ENCODE assay signal across 2 cellular contexts in genomic region chrX:508821-509220, GRCh38.
DNase-seq lines count a peak whose midpoint lies in the region; ATAC-seq, FAIRE-seq and TF ChIP-seq lines count a peak whose summit lies in the region.
"Not testable (repeated sequence)": the region's sequence is repeated elsewhere in the genome, so short reads cannot be mapped to it uniquely, and the experiment has no call there.

No MANE protein-coding gene starts in this region.

- not testable (repeated sequence) for H3K4me1 ChIP-seq in HEK293 (ENCODE audit: control insufficient read depth, insufficient read depth, low read length); K562 (replicated peaks in 1 of 2; ENCODE audit: control insufficient read depth in 2 of 2, insufficient read depth in 2 of 2, low read length in 2 of 2)

- WGBS in K562 (ENCODE audit: insufficient coverage, low coverage, missing lambda C conversion rate) = 0% methylated on average over 5 of the region's 5 CpGs

- not testable (repeated sequence) for H2AFZ ChIP-seq in K562 (ENCODE audit: low read depth, low read length)

- not testable (repeated sequence) for H3K9ac ChIP-seq in K562 (ENCODE audit: insufficient read depth in 1 of 2, low read depth in 2 of 2, low read length in 2 of 2)

- in situ Hi-C loops in K562 (cut with MboI) = not testable (repeated sequence)

- not testable (repeated sequence) for H3K9me3 ChIP-seq in HEK293 (ENCODE audit: control insufficient read depth, insufficient read depth, low read depth, low read length); K562 (replicated peaks; ENCODE audit: control insufficient read depth, insufficient read depth, low read depth, low read length)

- CTCF ChIA-PET in HEK293 (lab: Yijun Ruan, JAX); K562 (lab: Yijun Ruan, JAX; ENCODE audit: low intra/inter-chr PET ratio): not testable (repeated sequence)

- H3K36me3 ChIP-seq in HEK293 (ENCODE audit: control insufficient read depth in 2 of 2, insufficient read depth in 1 of 2, low read length in 2 of 2); K562 (ENCODE audit: control insufficient read depth, insufficient read depth, low read length): not testable (repeated sequence)

- H4K20me1 ChIP-seq in K562 (replicated peaks; ENCODE audit: control insufficient read depth, insufficient read depth, low read length) = not testable (repeated sequence)

- H3K4me2 ChIP-seq in K562 (ENCODE audit: insufficient read depth, low read length) = not testable (repeated sequence)

- ATAC-seq in K562 = not testable (repeated sequence)

- H3K27me3 ChIP-seq in K562 (ENCODE audit: control insufficient read depth in 2 of 2, insufficient read depth in 2 of 2, low read length in 2 of 2) = not testable (repeated sequence)

- H3K4me3 ChIP-seq in HEK293 (ENCODE audit: low read depth, low read length); K562: not testable (repeated sequence)

- not testable (repeated sequence) for H3K79me2 ChIP-seq in K562 (ENCODE audit: control insufficient read depth, insufficient read depth, low read length)

- BruUV-seq in K562 (replicated peaks; lab: Mats Ljungman, UMichigan) = not testable (repeated sequence)

- POLR2A ChIA-PET in HEK293 (lab: Yijun Ruan, JAX); K562 (lab: Yijun Ruan, JAX): not testable (repeated sequence)

- TF ChIP-seq POLR2A in K562 (conservative IDR thresholded peaks at IDR 0.05) = not testable (repeated sequence)

- H3K27ac ChIP-seq in HEK293 (ENCODE audit: extremely low read depth, low read depth, low read length); K562 (ENCODE audit: extremely low read depth, low read depth, low read length): not testable (repeated sequence)

- not testable (repeated sequence) for FAIRE-seq in K562 (lab: Jason Lieb, UNC)

- not testable (repeated sequence) for TF ChIP-seq RAD21 in K562 (CRISPR knock-in tag; conservative IDR thresholded peaks at IDR 0.05 in 1 of 2, IDR thresholded peaks at IDR 0.05 in 1 of 2)

- DNase-seq in K562 (ENCODE audit: extremely low read depth in 1 of 4, low spot score in 3 of 4) = not testable (repeated sequence)

- TF ChIP-seq EP300 in K562 (IDR thresholded peaks at IDR 0.05; ENCODE audit: low read length) = not testable (repeated sequence)

- H3K9me1 ChIP-seq in K562 (ENCODE audit: control insufficient read depth, insufficient read depth, low read length) = not testable (repeated sequence)

- intact Hi-C loops in K562 (cut with micrococcal nuclease) = not testable (repeated sequence)

- not testable (repeated sequence) for TF ChIP-seq CTCF in HEK293 (tag by site-specific recombination; IDR thresholded peaks at IDR 0.05); K562 (IDR thresholded peaks at IDR 0.05 in 2 of 3, conservative IDR thresholded peaks at IDR 0.05 in 1 of 3; ENCODE audit: insufficient read depth in 2 of 3, low read depth in 1 of 3, low read length in 3 of 3)

TF ChIP-seq in HEK293, 187 proteins besides CTCF, POLR2A, EP300 and RAD21:
- TF ChIP-seq, protein P1, sequence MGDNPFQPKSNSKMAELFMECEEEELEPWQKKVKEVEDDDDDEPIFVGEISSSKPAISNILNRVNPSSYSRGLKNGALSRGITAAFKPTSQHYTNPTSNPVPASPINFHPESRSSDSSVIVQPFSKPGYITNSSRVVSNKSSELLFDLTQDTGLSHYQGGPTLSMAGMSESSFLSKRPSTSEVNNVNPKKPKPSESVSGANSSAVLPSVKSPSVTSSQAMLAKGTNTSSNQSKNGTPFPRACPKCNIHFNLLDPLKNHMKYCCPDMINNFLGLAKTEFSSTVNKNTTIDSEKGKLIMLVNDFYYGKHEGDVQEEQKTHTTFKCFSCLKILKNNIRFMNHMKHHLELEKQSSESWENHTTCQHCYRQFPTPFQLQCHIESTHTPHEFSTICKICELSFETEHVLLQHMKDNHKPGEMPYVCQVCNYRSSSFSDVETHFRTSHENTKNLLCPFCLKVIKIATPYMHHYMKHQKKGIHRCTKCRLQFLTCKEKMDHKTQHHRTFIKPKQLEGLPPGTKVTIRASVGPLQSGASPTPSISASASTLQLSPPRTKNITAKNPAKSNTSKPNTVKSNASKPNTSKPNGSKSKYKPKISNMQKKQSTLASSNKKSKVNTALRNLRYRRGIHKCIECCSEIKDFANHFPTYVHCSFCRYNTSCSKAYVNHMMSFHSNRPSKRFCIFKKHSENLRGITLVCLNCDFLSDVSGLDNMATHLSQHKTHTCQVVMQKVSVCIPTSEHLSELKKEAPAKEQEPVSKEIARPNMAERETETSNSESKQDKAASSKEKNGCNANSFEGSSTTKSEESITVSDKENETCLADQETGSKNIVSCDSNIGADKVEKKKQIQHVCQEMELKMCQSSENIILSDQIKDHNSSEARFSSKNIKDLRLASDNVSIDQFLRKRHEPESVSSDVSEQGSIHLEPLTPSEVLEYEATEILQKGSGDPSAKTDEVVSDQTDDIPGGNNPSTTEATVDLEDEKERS (tag by site-specific recombination; IDR thresholded peaks at IDR 0.05) = 0 out of 2 replicates have a peak, but pooled peaks have one; percentile 17
- peak; percentile 92 for TF ChIP-seq ZNF146 (tag by site-specific recombination; IDR thresholded peaks at IDR 0.05)

TF ChIP-seq in K562, 482 proteins besides CTCF, POLR2A, EP300 and RAD21:
- TF ChIP-seq ZNF146 (CRISPR knock-in tag; IDR thresholded peaks at IDR 0.05; ENCODE audit: unreplicated experiment) = peak; percentile 48
